Comparison of ENCODE assay signal across 8 cellular contexts in genomic region chr6:90369024-90369519, GRCh38.
DNase-seq lines count a peak whose midpoint lies in the region; ATAC-seq and TF ChIP-seq lines count a peak whose summit lies in the region.

No MANE protein-coding gene starts in this region.

- no peak overlapping the region for H3K4me3 Mint-ChIP-seq in endodermal cell

- H3K9ac ChIP-seq in endodermal cell (ENCODE audit: extremely low read depth, low read length, poor library complexity, severe bottlenecking) = no peak overlapping the region

- H3K27me3 ChIP-seq in endodermal cell (ENCODE audit: control insufficient read depth, insufficient read depth, low read length, poor library complexity, severe bottlenecking) = peaks cover 13% of the 10 kb centered on the region
- H3K27me3 ChIP-seq in aorta (ENCODE audit: control insufficient read depth in 1 of 2, insufficient read depth in 2 of 2, low read length in 1 of 2) = no peaks in the 10 kb centered on the region

- H3K36me3 ChIP-seq in endodermal cell (ENCODE audit: control insufficient read depth, insufficient read depth, low read length) (no peaks in the 10 kb centered on the region), mesodermal cell (ENCODE audit: control insufficient read depth, insufficient read depth, low read length) (no peaks in the 10 kb centered on the region), aorta (ENCODE audit: control insufficient read depth in 1 of 2, insufficient read depth in 2 of 2, low read length in 1 of 2) (no peaks in the 10 kb centered on the region)

- intact Hi-C loops in aorta (cut with DNase I) (no loop called here), posterior cingulate gyrus (cut with DNase I) (no loop called here)

- H3K9me3 Mint-ChIP-seq in endodermal cell = peaks cover 6% of the 10 kb centered on the region

- peaks cover 7% of the 10 kb centered on the region for H3K9me3 ChIP-seq in endodermal cell (ENCODE audit: control insufficient read depth, low read length)
- H3K9me3 ChIP-seq in mesodermal cell (ENCODE audit: control insufficient read depth, low read length) = no peaks in the 10 kb centered on the region
- no peaks in the 10 kb centered on the region for H3K9me3 ChIP-seq in aorta (ENCODE audit: control insufficient read depth, low read length)

- H3K4me1 Mint-ChIP-seq in endodermal cell = peaks cover 38% of the 10 kb centered on the region

- H3K4me3 ChIP-seq in endodermal cell (ENCODE audit: low read length) = peak overlapping the region; percentile 47
- no peak overlapping the region for H3K4me3 ChIP-seq in mesodermal cell (ENCODE audit: extremely low read depth, insufficient read depth, low read length, poor library complexity, severe bottlenecking)
- no peak overlapping the region for H3K4me3 ChIP-seq in aorta (ENCODE audit: low read length in 2 of 2)

- peak; percentile 71 for DNase-seq in DMS 273 (lab: John Stamatoyannopoulos, UW; ENCODE audit: unreplicated experiment)
- peak; percentile 100 for DNase-seq in RPMI7951 (ENCODE audit: low read depth)
- peak; percentile 80 for DNase-seq in endodermal cell
- DNase-seq in aorta = peak; percentile 63 to 77
- no peak for DNase-seq in posterior cingulate gyrus

- peak; percentile 100 for ATAC-seq in GM19372 (IDR thresholded peaks at IDR 0.05; ENCODE audit: low read depth, unreplicated experiment)
- peak; percentile 100 for ATAC-seq in HG03159 (IDR thresholded peaks at IDR 0.05; ENCODE audit: unreplicated experiment)
- peak; percentile 97 for ATAC-seq in aorta (ENCODE audit: low FRiP score)

- H3K27me3 Mint-ChIP-seq in endodermal cell (ENCODE audit: insufficient read depth) = peaks cover 16% of the 10 kb centered on the region

- H3K27ac Mint-ChIP-seq in endodermal cell = peak overlapping the region; percentile 88

- no peaks in the 10 kb centered on the region for H3K36me3 Mint-ChIP-seq in endodermal cell (ENCODE audit: low read depth)

- H3K27ac ChIP-seq in endodermal cell (ENCODE audit: low read depth, low read length) = peak overlapping the region; percentile 50
- H3K27ac ChIP-seq in mesodermal cell (ENCODE audit: low read depth, low read length, severe bottlenecking) = peak overlapping the region; percentile 95
- peak overlapping the region; percentile 36 to 59 for H3K27ac ChIP-seq in aorta (ENCODE audit: low read depth in 1 of 2, low read length in 2 of 2)

- 12 to 28% methylated on average over 6 to 9 of the region's 9 CpGs for WGBS in endodermal cell (ENCODE audit: insufficient coverage in 1 of 2, insufficient read length in 1 of 2), 2 experiments
- WGBS in mesodermal cell (ENCODE audit: insufficient coverage in 2 of 2), 2 experiments = 3 to 6% methylated on average over 6 of the region's 9 CpGs
- 4% methylated on average over 9 of the region's 9 CpGs for whole genome bisulfite sequencing in aorta, 2 donors

- H3K4me1 ChIP-seq in endodermal cell (ENCODE audit: control insufficient read depth, insufficient read depth, low read length) (peaks cover 19% of the 10 kb centered on the region), mesodermal cell (ENCODE audit: control insufficient read depth, insufficient read depth, low read length, poor library complexity, severe bottlenecking) (peaks cover 35% of the 10 kb centered on the region), aorta (ENCODE audit: control insufficient read depth in 1 of 2, insufficient read depth in 2 of 2, low read length in 2 of 2) (no peaks in the 10 kb centered on the region)

- TF ChIP-seq CTCF in endodermal cell (conservative IDR thresholded peaks at IDR 0.05) = no peak

Comparison
In these comparisons a context has a peak if more than half of its experiments do, and no peak if none do; other contexts are left out.
1. DNase-seq: peak in DMS 273 (single experiment), RPMI7951 (single experiment), endodermal cell (single experiment) and aorta (2 of 2); none in posterior cingulate gyrus (0 of 10).
2. Peak in every context shown above with its lines, with median percentiles within 50 percentile points of each other: ATAC-seq and H3K27ac ChIP-seq.